Comparison of ENCODE assay signal across 8 cellular contexts in the genomic region with DNA sequence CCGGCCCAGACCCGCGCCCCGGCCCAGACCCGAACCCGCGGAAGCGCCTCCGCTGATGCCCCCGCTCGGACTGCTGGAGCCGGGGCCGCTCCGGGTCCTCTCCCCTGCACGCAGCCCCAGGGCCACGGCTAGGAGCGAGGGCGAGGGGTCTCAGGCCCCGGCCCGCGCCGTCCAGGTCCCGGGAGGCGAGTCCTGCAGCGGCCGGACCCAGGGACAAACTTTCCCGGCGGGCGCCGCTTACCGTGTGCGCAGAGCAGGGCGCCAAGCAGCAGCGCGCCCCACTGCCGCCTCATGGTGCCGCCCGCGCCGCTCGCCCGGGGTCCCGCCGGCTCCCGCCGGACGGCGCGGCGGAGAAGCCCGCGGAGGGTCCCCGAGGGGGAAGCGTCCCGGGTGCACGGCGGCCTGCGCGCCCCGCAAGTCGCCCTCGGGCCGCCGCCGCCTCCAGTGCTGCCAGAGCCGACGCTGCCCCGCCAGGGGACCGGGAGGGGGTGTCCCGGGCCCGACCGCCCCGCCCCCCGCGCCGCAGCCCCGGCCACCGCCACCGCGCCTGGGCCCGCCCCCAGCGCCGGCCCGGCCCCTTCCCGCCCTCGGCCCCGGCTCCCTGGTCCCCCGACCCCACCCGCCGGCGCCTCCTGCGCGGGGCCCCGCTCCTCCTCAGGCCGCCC. TPM values are rescaled to one million over a fixed set of nuclear protein-coding genes. Genes with fewer than 3 reads are reported as not detected.
DNase-seq lines count a peak whose midpoint lies in the region; ATAC-seq, FAIRE-seq and TF ChIP-seq lines count a peak whose summit lies in the region.

A gene with protein sequence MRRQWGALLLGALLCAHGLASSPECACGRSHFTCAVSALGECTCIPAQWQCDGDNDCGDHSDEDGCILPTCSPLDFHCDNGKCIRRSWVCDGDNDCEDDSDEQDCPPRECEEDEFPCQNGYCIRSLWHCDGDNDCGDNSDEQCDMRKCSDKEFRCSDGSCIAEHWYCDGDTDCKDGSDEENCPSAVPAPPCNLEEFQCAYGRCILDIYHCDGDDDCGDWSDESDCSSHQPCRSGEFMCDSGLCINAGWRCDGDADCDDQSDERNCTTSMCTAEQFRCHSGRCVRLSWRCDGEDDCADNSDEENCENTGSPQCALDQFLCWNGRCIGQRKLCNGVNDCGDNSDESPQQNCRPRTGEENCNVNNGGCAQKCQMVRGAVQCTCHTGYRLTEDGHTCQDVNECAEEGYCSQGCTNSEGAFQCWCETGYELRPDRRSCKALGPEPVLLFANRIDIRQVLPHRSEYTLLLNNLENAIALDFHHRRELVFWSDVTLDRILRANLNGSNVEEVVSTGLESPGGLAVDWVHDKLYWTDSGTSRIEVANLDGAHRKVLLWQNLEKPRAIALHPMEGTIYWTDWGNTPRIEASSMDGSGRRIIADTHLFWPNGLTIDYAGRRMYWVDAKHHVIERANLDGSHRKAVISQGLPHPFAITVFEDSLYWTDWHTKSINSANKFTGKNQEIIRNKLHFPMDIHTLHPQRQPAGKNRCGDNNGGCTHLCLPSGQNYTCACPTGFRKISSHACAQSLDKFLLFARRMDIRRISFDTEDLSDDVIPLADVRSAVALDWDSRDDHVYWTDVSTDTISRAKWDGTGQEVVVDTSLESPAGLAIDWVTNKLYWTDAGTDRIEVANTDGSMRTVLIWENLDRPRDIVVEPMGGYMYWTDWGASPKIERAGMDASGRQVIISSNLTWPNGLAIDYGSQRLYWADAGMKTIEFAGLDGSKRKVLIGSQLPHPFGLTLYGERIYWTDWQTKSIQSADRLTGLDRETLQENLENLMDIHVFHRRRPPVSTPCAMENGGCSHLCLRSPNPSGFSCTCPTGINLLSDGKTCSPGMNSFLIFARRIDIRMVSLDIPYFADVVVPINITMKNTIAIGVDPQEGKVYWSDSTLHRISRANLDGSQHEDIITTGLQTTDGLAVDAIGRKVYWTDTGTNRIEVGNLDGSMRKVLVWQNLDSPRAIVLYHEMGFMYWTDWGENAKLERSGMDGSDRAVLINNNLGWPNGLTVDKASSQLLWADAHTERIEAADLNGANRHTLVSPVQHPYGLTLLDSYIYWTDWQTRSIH (N-terminal part only) (minus strand): TSS at position 464 of the 665 bp plus-strand sequence. CDS start 171 bp downstream, at position 293.

- no TSS peak for BruUV-seq in IMR-90 (replicated peaks; lab: Mats Ljungman, UMichigan)

- H3K79me1 ChIP-seq in IMR-90 (ENCODE audit: low read depth in 1 of 2, low read length in 2 of 2): peaks cover 0 to 5% of the 10 kb centered on the region in 2 experiments; a peak in 1 of 4 replicates

- H3K4me1 ChIP-seq in IMR-90 (ENCODE audit: control insufficient read depth, insufficient read depth, low read length) (peaks cover 7% of the 10 kb centered on the region), esophagus muscularis mucosa (peaks cover 50 to 66% (median 53%) of the 10 kb centered on the region in 4 donors), muscle layer of duodenum (ENCODE audit: control insufficient read depth in 1 of 2, insufficient read depth in 2 of 2, low read length in 2 of 2) (peaks cover 4 to 44% of the 10 kb centered on the region in 2 donors), upper lobe of left lung (peaks cover 21 to 39% (median 30%) of the 10 kb centered on the region in 4 donors)

- H3K4me3 ChIP-seq in IMR-90 (ENCODE audit: insufficient read depth, low read depth, low read length) (peak within 1 kb of the TSS; percentile 59), esophagus muscularis mucosa (peak within 1 kb of the TSS; percentile 58 to 82 (median 68)), muscle layer of duodenum (ENCODE audit: low read depth in 1 of 2, low read length in 2 of 2) (peak within 1 kb of the TSS; percentile 83 to 85), upper lobe of left lung (peak within 1 kb of the TSS; percentile 28 to 68 (median 58))

- intact Hi-C loops in IMR-90 (cut with micrococcal nuclease): no loop called here
- intact Hi-C loops in esophagus muscularis mucosa (cut with DNase I): no loop called here

- no peaks in the 10 kb centered on the region for H3K27me3 ChIP-seq in IMR-90 (ENCODE audit: control insufficient read depth, insufficient read depth, low read length)
- H3K27me3 ChIP-seq in esophagus muscularis mucosa: peaks cover 0 to 10% (median 0%) of the 10 kb centered on the region in 4 donors
- H3K27me3 ChIP-seq in muscle layer of duodenum (ENCODE audit: low read depth, low read length): no peaks in the 10 kb centered on the region
- peaks cover 0 to 24% (median 9%) of the 10 kb centered on the region in 4 donors for H3K27me3 ChIP-seq in upper lobe of left lung

- H3K36me3 ChIP-seq in IMR-90 (ENCODE audit: control insufficient read depth, insufficient read depth, low read length): no peaks in the 10 kb centered on the region
- no peaks in the 10 kb centered on the region for H3K36me3 ChIP-seq in esophagus muscularis mucosa
- no peaks in the 10 kb centered on the region for H3K36me3 ChIP-seq in muscle layer of duodenum (ENCODE audit: control insufficient read depth in 1 of 2, insufficient read depth in 2 of 2, low read length in 2 of 2)
- H3K36me3 ChIP-seq in upper lobe of left lung: no peaks in the 10 kb centered on the region

- no peak within 1 kb of the TSS for H2BK20ac ChIP-seq in IMR-90 (ENCODE audit: low read depth, low read length)

- H4K20me1 ChIP-seq in IMR-90 (ENCODE audit: insufficient read depth, low read length): peaks cover 8% of the 10 kb centered on the region; the same call in 1 of the 2 replicates

- H3K9ac ChIP-seq in IMR-90 (ENCODE audit: low read depth, low read length): peak within 1 kb of the TSS; percentile 41; the same call in 1 of the 2 replicates

- POLR2A ChIA-PET in IMR-90 (lab: Charles Lee; ENCODE audit: unreplicated experiment): no interaction called here

- H3K14ac ChIP-seq in IMR-90 (replicated peaks; ENCODE audit: low read depth, low read length): no peak within 1 kb of the TSS

- CTCF ChIA-PET in IMR-90 (lab: Yijun Ruan, JAX): interaction anchor here (2.1 kb wide), 1 partner anchor 235 kb away, joined by 18 read pairs; no protein-coding TSS in a partner anchor

- H3K56ac ChIP-seq in IMR-90 (ENCODE audit: extremely low read depth, insufficient read depth, low read length): no peak within 1 kb of the TSS

- in situ Hi-C loops in IMR-90 (cut with MboI; ENCODE audit: low sequenced_read_pairs): loop anchor here (10.0 kb wide), 1 partner anchor 237 kb away; no protein-coding TSS in a partner anchor

- dilution Hi-C loops in IMR-90 (cut with HindIII; ENCODE audit: low sequenced_read_pairs, unreplicated experiment): no loop called here

- DNase-seq in GM12891 (ENCODE audit: insufficient read length, low spot score) (peak; percentile 59), IMR-90 (no peak), activated T-cell treated with anti-CD3 and anti-CD28 coated beads for 24 hours (ENCODE audit: low read depth) (peak; percentile 28), esophagus muscularis mucosa (ENCODE audit: extremely low spot score) (no peak), upper lobe of left lung (peak in 1 of 2 donors; percentile 92)

- H3K4ac ChIP-seq in IMR-90 (ENCODE audit: low read depth, low read length): no peak within 1 kb of the TSS

- no peak for TF ChIP-seq RAD21 in IMR-90 (IDR thresholded peaks at IDR 0.05; ENCODE audit: low read length)

- no peak within 1 kb of the TSS for H3K27ac ChIP-seq in IMR-90 (ENCODE audit: insufficient read depth, low read length)
- peak within 1 kb of the TSS; percentile 62 to 75 (median 74) for H3K27ac ChIP-seq in esophagus muscularis mucosa (replicated peaks in 1 of 4)
- H3K27ac ChIP-seq in muscle layer of duodenum (ENCODE audit: low read length): no peak within 1 kb of the TSS
- H3K27ac ChIP-seq in upper lobe of left lung: peak within 1 kb of the TSS; percentile 39 to 80 (median 62)

- 0 out of 4 replicates have a peak within 1 kb of the TSS, but pooled peaks of 1 of the 2 experiments have one; percentile 24 for H4K8ac ChIP-seq in IMR-90 (ENCODE audit: low read depth in 2 of 2, low read length in 2 of 2)

- H3K9me3 ChIP-seq in IMR-90 (ENCODE audit: control insufficient read depth, insufficient read depth, low read length) (no peaks in the 10 kb centered on the region), esophagus muscularis mucosa (no peaks in the 10 kb centered on the region), muscle layer of duodenum (ENCODE audit: control insufficient read depth in 1 of 2, low read length in 2 of 2) (no peaks in the 10 kb centered on the region), upper lobe of left lung (no peaks in the 10 kb centered on the region)

- no peak within 1 kb of the TSS; the same call in 1 of the 2 replicates for H4K91ac ChIP-seq in IMR-90 (ENCODE audit: insufficient read depth, low read depth, low read length)

- H2AK9ac ChIP-seq in IMR-90 (replicated peaks; ENCODE audit: low read depth, low read length, poor library complexity): peak within 1 kb of the TSS; percentile 84

- H2AFZ ChIP-seq in IMR-90 (replicated peaks; ENCODE audit: low read length, poor library complexity): peak within 1 kb of the TSS; percentile 83

- WGBS in IMR-90 (ENCODE audit: extremely low coverage in 2 of 2, insufficient read length in 1 of 2), 2 experiments: 1% methylated on average over 27 of the region's 95 CpGs; no CpG with 5 or more reads in 1 of the 2 experiments
- no CpG with 5 or more reads among the region's 95 CpGs for WGBS in esophagus muscularis mucosa
- WGBS in upper lobe of left lung, 2 donors: 0 to 1% methylated on average over 3 to 24 of the region's 95 CpGs

- TF ChIP-seq POLR2A in GM12891 (IDR thresholded peaks at IDR 0.05; ENCODE audit: low read depth, low read length): no peak
- no peak for TF ChIP-seq POLR2A in IMR-90 (IDR thresholded peaks at IDR 0.05; ENCODE audit: low read depth, low read length)
- no peak for TF ChIP-seq POLR2A in esophagus muscularis mucosa (IDR thresholded peaks at IDR 0.05; ENCODE audit: low read depth)
- TF ChIP-seq POLR2A in upper lobe of left lung (IDR thresholded peaks at IDR 0.05): no peak

- TF ChIP-seq CTCF in IMR-90 (conservative IDR thresholded peaks at IDR 0.05; ENCODE audit: low read depth, low read length): 0 out of 2 replicates have a peak, but pooled peaks have one; percentile 5
- TF ChIP-seq CTCF in esophagus muscularis mucosa (IDR thresholded peaks at IDR 0.05): peak in 1 of 3 experiments; percentile 9
- TF ChIP-seq CTCF in upper lobe of left lung (IDR thresholded peaks at IDR 0.05): peak in 1 of 6 experiments; percentile 30

- ATAC-seq in IMR-90 (ENCODE audit: low read depth) (peak; percentile 38), upper lobe of left lung (ENCODE audit: low FRiP score in 2 of 2) (peak in 1 of 2 donors; percentile 68), HG02970 (IDR thresholded peaks at IDR 0.05; ENCODE audit: low FRiP score, unreplicated experiment) (no peak), GM21360 (IDR thresholded peaks at IDR 0.05; ENCODE audit: unreplicated experiment) (no peak)

- no peak within 1 kb of the TSS for H2AK5ac ChIP-seq in IMR-90 (ENCODE audit: low read depth, low read length)

- H3K18ac ChIP-seq in IMR-90 (ENCODE audit: low read depth, low read length): no peak within 1 kb of the TSS; the same call in 1 of the 2 replicates

- H2BK15ac ChIP-seq in IMR-90 (ENCODE audit: low read depth, low read length): no peak within 1 kb of the TSS

- TF ChIP-seq EP300 in esophagus muscularis mucosa (IDR thresholded peaks at IDR 0.05) (no peak), upper lobe of left lung (IDR thresholded peaks at IDR 0.05) (no peak)

- H2BK120ac ChIP-seq in IMR-90 (ENCODE audit: low read depth, low read length): no peak within 1 kb of the TSS

- H3K23ac ChIP-seq in IMR-90 (ENCODE audit: low read depth, low read length): peak within 1 kb of the TSS; percentile 94; the same call in 1 of the 2 replicates

- peaks cover 7% of the 10 kb centered on the region for H3K9me1 ChIP-seq in IMR-90 (ENCODE audit: insufficient read depth, low read length)

- peak within 1 kb of the TSS; percentile 91 for H3K4me2 ChIP-seq in IMR-90 (ENCODE audit: low read depth, low read length)

- no peak within 1 kb of the TSS for H2BK5ac ChIP-seq in IMR-90 (ENCODE audit: low read depth, low read length, poor library complexity, severe bottlenecking)

- no peak for FAIRE-seq in GM12891 (lab: Jason Lieb, UNC)

- no peak within 1 kb of the TSS for H4K5ac ChIP-seq in IMR-90 (ENCODE audit: low read depth, low read length)

RNA-seq across cellular contexts. Expression of the gene that starts here (rescaled TPM):
- 0.58 TPM for polyA plus RNA-seq in GM12891 (2012; ENCODE audit: low read depth, missing spikeins)
- total RNA-seq in IMR-90 (2012; rRNA removed) (3.9 and 4.1 TPM in 2 replicates), esophagus muscularis mucosa (1 to 10 TPM; 2.3 to 7.4 (median 3.5) TPM), upper lobe of left lung (1 to 10 TPM; 2.6 to 8.8 (median 5.2) TPM)
- polyA plus RNA-seq in IMR-90 (2012; rRNA removed): 5.1 and 5.8 TPM in 2 replicates
- polyA plus RNA-seq in IMR-90 (2012; cell fraction: cytosol; rRNA removed): 3.2 and 3.3 TPM in 2 replicates
- polyA plus RNA-seq in IMR-90 (2012; cell fraction: nucleus; rRNA removed; ENCODE audit: low replicate concordance): 8.7 and 11.6 TPM in 2 replicates

Comparison
In these comparisons a context has a peak if more than half of its experiments do, and no peak if none do; other contexts are left out.
1. DNase-seq: peak in GM12891 (single experiment) and activated T-cell treated with anti-CD3 and anti-CD28 coated beads for 24 hours (single experiment); none in IMR-90 (single experiment) and esophagus muscularis mucosa (single experiment).
2. H3K27ac ChIP-seq: peak in esophagus muscularis mucosa (4 of 4) and upper lobe of left lung (4 of 4); none in IMR-90 (single experiment) and muscle layer of duodenum (single experiment).
3. Peak in every context shown above with its lines, with median percentiles within 50 percentile points of each other: H3K4me3 ChIP-seq.